ENCODE assay signal across 8 cellular contexts in the genomic region with DNA sequence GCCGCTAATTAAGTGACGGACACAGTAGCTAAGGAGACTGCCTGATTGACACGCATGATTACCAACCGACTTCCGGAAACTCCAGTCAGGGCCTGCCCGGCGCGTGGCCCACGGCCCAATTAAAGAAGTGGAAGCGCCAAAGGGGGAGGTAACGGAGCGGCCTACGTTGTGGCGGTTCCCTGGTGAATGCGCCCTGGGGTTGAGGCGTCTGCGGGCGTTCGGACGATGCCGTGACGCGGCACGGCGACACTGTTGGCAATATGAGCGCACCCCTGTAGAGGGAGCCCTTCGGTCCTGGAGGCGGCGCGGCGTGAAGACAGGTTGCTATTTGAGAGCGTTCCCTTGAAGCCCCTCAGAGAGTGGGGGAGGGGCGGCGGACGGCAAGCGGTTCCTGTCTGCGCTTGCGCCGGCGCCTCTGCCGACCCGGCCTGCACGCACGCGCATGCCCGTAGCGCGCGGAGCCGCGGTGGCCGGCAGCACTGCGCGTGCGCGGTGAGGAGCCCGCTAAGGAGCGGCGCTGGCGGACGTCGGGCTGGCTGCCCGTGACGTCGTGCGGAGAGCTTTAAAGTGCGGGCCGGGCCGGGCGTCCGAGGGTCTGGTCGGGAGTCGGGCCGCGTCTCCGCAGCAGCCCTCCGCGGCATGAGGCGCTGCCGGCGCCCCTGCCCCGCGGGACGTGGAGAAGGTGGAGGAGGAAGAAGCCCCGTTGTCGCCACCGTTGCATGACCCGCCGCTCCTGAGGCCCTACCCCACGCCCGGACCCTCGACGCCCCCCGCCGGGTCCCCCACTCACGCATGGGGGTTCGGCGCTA. TPM values are rescaled to one million over a fixed set of nuclear protein-coding genes. Genes with fewer than 3 reads are reported as not detected.
DNase-seq lines count a peak whose midpoint lies in the region; ATAC-seq and TF ChIP-seq lines count a peak whose summit lies in the region.

ALKBH5 (plus strand) TSS at position 495 of the 809 bp plus-strand sequence. CDS start 416 bp downstream, outside the sequence.

- peaks cover 47% of the 10 kb centered on the region for H3K4me1 Mint-ChIP-seq in type B pancreatic cell (ENCODE audit: unreplicated experiment)

- H3K27ac Mint-ChIP-seq in type B pancreatic cell = peak within 1 kb of the TSS; percentile 100

- peak; percentile 11 for TF ChIP-seq CTCF in GM13976 (IDR thresholded peaks at IDR 0.05; ENCODE audit: borderline replicate concordance, control extremely low read depth, extremely low read depth, insufficient read depth, missing control alignments)
- TF ChIP-seq CTCF in adrenal gland (IDR thresholded peaks at IDR 0.05) = peak in 4 of 6 experiments; percentile 12 to 40 (median 19)
- TF ChIP-seq CTCF in heart left ventricle (IDR thresholded peaks at IDR 0.05) = peak in 11 of 12 donors; percentile 2 to 50 (median 28)
- peak; percentile 67 for TF ChIP-seq CTCF in type B pancreatic cell (conservative IDR thresholded peaks at IDR 0.05)

- ATAC-seq in HG02870 (IDR thresholded peaks at IDR 0.05; ENCODE audit: unreplicated experiment) = peak; percentile 79
- peak; percentile 91 to 96 (median 94) for ATAC-seq in heart left ventricle

- peaks cover 3% of the 10 kb centered on the region for H3K27me3 Mint-ChIP-seq in type B pancreatic cell

- peak; percentile 99 for DNase-seq in GM13976 (ENCODE audit: low spot score)
- peak; percentile 99 for DNase-seq in NCI-H146 (lab: John Stamatoyannopoulos, UW)
- peak; percentile 94 to 99 (median 95) for DNase-seq in T-helper 1 cell
- DNase-seq in adrenal gland = peak; percentile 97 to 100 (median 99)
- DNase-seq in heart left ventricle = peak; percentile 97 to 99 (median 98)
- DNase-seq in pons (ENCODE audit: low spot score) = peak; percentile 99
- DNase-seq in type B pancreatic cell (ENCODE audit: extremely low spot score, unreplicated experiment) = peak; percentile 99

- WGBS in adrenal gland, 4 donors = 0 to 1% (median 0%) methylated on average over 20 to 98 of the region's 98 CpGs
- WGBS in heart left ventricle, 4 donors = 0 to 1% (median 1%) methylated on average over 11 to 98 of the region's 98 CpGs

- TF ChIP-seq POLR2A in adrenal gland (IDR thresholded peaks at IDR 0.05) (peak; percentile 90 to 98), heart left ventricle (IDR thresholded peaks at IDR 0.05) (peak in 1 of 2 donors; percentile 94)

- H3K4me3 Mint-ChIP-seq in type B pancreatic cell = peak within 1 kb of the TSS; percentile 99

- H3K9me3 ChIP-seq in adrenal gland (replicated peaks in 1 of 3) (no peaks in the 10 kb centered on the region), heart left ventricle (no peaks in the 10 kb centered on the region)

- H3K36me3 ChIP-seq in adrenal gland (replicated peaks in 1 of 2) (peaks cover 0 to 5% of the 10 kb centered on the region in 2 donors), heart left ventricle (peaks cover 0 to 19% (median 1%) of the 10 kb centered on the region in 9 donors)

- intact Hi-C loops in adrenal gland (cut with DNase I) (loop anchor here in 1 of 2 donors (10.0 kb wide), 1 partner anchor 71 kb away; the partner anchor contains the start of gene FLII), heart left ventricle (cut with DNase I) (loop anchor here in 4 of 10 donors (2.0 to 5.0 kb wide), 5 partner anchors 41 to 134 kb away; partner anchors contain the start of genes FLII (in 1 of the 4), LLGL1 (in 1 of the 4), MIEF2 (in 1 of the 4) and SMCR8 (in 1 of the 4))

- H3K36me3 Mint-ChIP-seq in type B pancreatic cell = peaks cover 11% of the 10 kb centered on the region

- peaks cover 41 to 52% of the 10 kb centered on the region in 2 donors for H3K4me1 ChIP-seq in adrenal gland (replicated peaks in 1 of 2)
- H3K4me1 ChIP-seq in heart left ventricle = peaks cover 13 to 66% (median 47%) of the 10 kb centered on the region in 12 donors

- in situ Hi-C loops in GM13976 (cut with MboI; ENCODE audit: low sequenced_read_pairs, unreplicated experiment) = no loop called here

- H3K4me3 ChIP-seq in adrenal gland (peak within 1 kb of the TSS; percentile 39 to 85 (median 62)), heart left ventricle (peak within 1 kb of the TSS; percentile 56 to 99 (median 92))

- H3K27ac ChIP-seq in adrenal gland (peak within 1 kb of the TSS; percentile 94 to 99 (median 98)), heart left ventricle (peak within 1 kb of the TSS; percentile 93 to 100 (median 98))

- no peaks in the 10 kb centered on the region for H3K9me3 Mint-ChIP-seq in type B pancreatic cell

- no peaks in the 10 kb centered on the region for H3K27me3 ChIP-seq in adrenal gland
- no peaks in the 10 kb centered on the region for H3K27me3 ChIP-seq in heart left ventricle

RNA-seq across cellular contexts. Expression of gene ALKBH5, which starts in this region (rescaled TPM):
- total RNA-seq in adrenal gland (100 to 1,000 TPM; 109 to 154 (median 141) TPM), heart left ventricle (100 to 1,000 TPM; 147 to 233 (median 198) TPM), type B pancreatic cell (ENCODE audit: low replicate concordance) (79.8 and 88.8 TPM in 2 replicates)
- polyA plus RNA-seq in adrenal gland (100 to 1,000 TPM in 1 of 3 donors, 10 to 100 TPM in 2; 28.4 to 118 (median 33.8) TPM), heart left ventricle (100 to 1,000 TPM in 1 of 2 donors, 10 to 100 TPM in 1; 89.2 to 122 TPM)

Comparison
In these comparisons a context has a peak if more than half of its experiments do, and no peak if none do; other contexts are left out.
1. Peak in every context shown above with its lines: DNase-seq, ATAC-seq, H3K4me3 ChIP-seq and H3K27ac ChIP-seq.
2. CTCF ChIP-seq: peak in every context shown above with its lines; median percentile 67 in type B pancreatic cell; 28 in heart left ventricle; 19 in adrenal gland; 11 in GM13976.